In genomic region chr5:38809388-38810359, GRCh38 we compare ENCODE assay signal across 8 cellular contexts. TPM values are rescaled to one million over a fixed set of nuclear protein-coding genes. Genes with fewer than 3 reads are reported as not detected.
DNase-seq lines count a peak whose midpoint lies in the region; ATAC-seq and TF ChIP-seq lines count a peak whose summit lies in the region.

No MANE protein-coding gene starts in this region.

- no peak overlapping the region for H3K27ac Mint-ChIP-seq in naive thymus-derived CD8-positive, alpha-beta T cell

- no peaks in the 10 kb centered on the region for H3K36me3 Mint-ChIP-seq in naive thymus-derived CD8-positive, alpha-beta T cell

- peak overlapping the region in 1 of 10 donors; percentile 22 for H3K4me3 Mint-ChIP-seq in naive thymus-derived CD8-positive, alpha-beta T cell

- POLR2A ChIA-PET in naive thymus-derived CD8-positive, alpha-beta T cell (lab: Charles Lee): no interaction called here

- H3K4me1 Mint-ChIP-seq in naive thymus-derived CD8-positive, alpha-beta T cell: peaks cover 0 to 5% (median 2%) of the 10 kb centered on the region in 4 donors

- peak; percentile 81 for TF ChIP-seq CTCF in GM12873 (IDR thresholded peaks at IDR 0.05; ENCODE audit: insufficient read depth, low read depth, low read length, missing control alignments)

- no peak for ATAC-seq in naive thymus-derived CD8-positive, alpha-beta T cell
- ATAC-seq in GM19324 (IDR thresholded peaks at IDR 0.05; ENCODE audit: low FRiP score, unreplicated experiment): no peak

- no peaks in the 10 kb centered on the region for H3K9me3 Mint-ChIP-seq in naive thymus-derived CD8-positive, alpha-beta T cell

- peaks cover 20 to 46% (median 28%) of the 10 kb centered on the region in 5 donors for H3K27me3 Mint-ChIP-seq in naive thymus-derived CD8-positive, alpha-beta T cell

- DNase-seq in HS-27A (ENCODE audit: low read depth): peak; percentile 60
- DNase-seq in NCI-H748 treated with DMSO at 0.1 percent for 48 hours (lab: John Stamatoyannopoulos, UW): peak; percentile 79
- peak; percentile 10 to 24 (median 18) for DNase-seq in activated CD8-positive, alpha-beta memory T cell treated with anti-CD3 and anti-CD28 coated beads for 48 hours (ENCODE audit: low read depth in 2 of 3, low spot score in 2 of 3)
- DNase-seq in fibroblast of gingiva (ENCODE audit: low read depth): peak; percentile 83
- DNase-seq in naive thymus-derived CD8-positive, alpha-beta T cell: peak in 8 of 10 donors; percentile 4 to 32 (median 19)
- peak in 47 of 49 donors; percentile 16 to 86 (median 69) for DNase-seq in substantia nigra (lab: John Stamatoyannopoulos, UW)

- peak overlapping the region; percentile 28 for H3K27ac ChIP-seq in substantia nigra (ENCODE audit: low read depth, low read length, poor library complexity, severe bottlenecking)

RNA-seq across cellular contexts. Expression of gene OSMR, which starts 36.1 kb away (rescaled TPM):
- total RNA-seq in naive thymus-derived CD8-positive, alpha-beta T cell: not detected
- polyA plus RNA-seq in naive thymus-derived CD8-positive, alpha-beta T cell: under 1 TPM in 2 of 3 donors, not detected in 1; 0.13 to 0.18 TPM

Comparison
In these comparisons a context has a peak if more than half of its experiments do, and no peak if none do; other contexts are left out.
1. DNase-seq: peak in every context shown above with its lines; median percentile 83 in fibroblast of gingiva; 79 in NCI-H748 treated with DMSO at 0.1 percent for 48 hours; 69 in substantia nigra; 60 in HS-27A; 19 in naive thymus-derived CD8-positive, alpha-beta T cell; 18 in activated CD8-positive, alpha-beta memory T cell treated with anti-CD3 and anti-CD28 coated beads for 48 hours.